8 cellular contexts compared by ENCODE assay signal in genomic region chr2:151999058-151999457, GRCh38.
DNase-seq lines count a peak whose midpoint lies in the region; ATAC-seq and TF ChIP-seq lines count a peak whose summit lies in the region.

No MANE protein-coding gene starts in this region.

- no peak for TF ChIP-seq POLR2A in GM18505 (IDR thresholded peaks at IDR 0.05; ENCODE audit: borderline replicate concordance, extremely low read depth, insufficient read depth, insufficient read length)
- no peak for TF ChIP-seq POLR2A in erythroblast (IDR thresholded peaks at IDR 0.05; ENCODE audit: low read length)

- H3K4me3 ChIP-seq in AG04450 (ENCODE audit: low read depth, low read length) = no peak overlapping the region

- no peaks in the 10 kb centered on the region for H3K9me3 Mint-ChIP-seq in activated CD4-positive, alpha-beta T cell treated with anti-CD3 and anti-CD28 coated beads, Interleukin-2, amount 10 ng/mL, durations not matched to agents 7 days and 5 days
- no peaks in the 10 kb centered on the region for H3K9me3 Mint-ChIP-seq in natural killer cell treated with Interleukin-12 subunit alpha and Interleukin-12 subunit beta and Interleukin-15 and Interleukin-18, amount 100 ng/mL, for 72 hours

- no peak overlapping the region for H3K4me3 Mint-ChIP-seq in activated CD4-positive, alpha-beta T cell treated with anti-CD3 and anti-CD28 coated beads, Interleukin-2, amount 10 ng/mL, durations not matched to agents 7 days and 5 days
- no peak overlapping the region for H3K4me3 Mint-ChIP-seq in natural killer cell treated with Interleukin-12 subunit alpha and Interleukin-12 subunit beta and Interleukin-15 and Interleukin-18, amount 100 ng/mL, for 72 hours

- ATAC-seq in GM18505 (IDR thresholded peaks at IDR 0.05; ENCODE audit: unreplicated experiment) = peak; percentile 59
- ATAC-seq in HG03095 (IDR thresholded peaks at IDR 0.05; ENCODE audit: unreplicated experiment) = peak; percentile 69
- peak; percentile 66 to 78 for ATAC-seq in natural killer cell treated with Interleukin-12 subunit alpha and Interleukin-12 subunit beta and Interleukin-15 and Interleukin-18, amount 100 ng/mL, for 72 hours
- no peak for ATAC-seq in GM18519 (IDR thresholded peaks at IDR 0.05; ENCODE audit: low FRiP score, unreplicated experiment)

- TF ChIP-seq CTCF in AG04450 (IDR thresholded peaks at IDR 0.05; ENCODE audit: low read depth, low read length) = peak; percentile 75

- no peak overlapping the region for H3K27ac ChIP-seq in AG04450 (ENCODE audit: low read depth, low read length)

- DNase-seq in AG04450 (ENCODE audit: low read depth, low spot score) = no peak
- peak; percentile 48 for DNase-seq in NCI-H460 (ENCODE audit: extremely low read depth, low read depth)
- DNase-seq in activated CD4-positive, alpha-beta T cell treated with anti-CD3 and anti-CD28 coated beads, Interleukin-2, amount 10 ng/mL, durations not matched to agents 7 days and 5 days = peak; percentile 55
- peak; percentile 60 to 70 for DNase-seq in erythroblast (lab: John Stamatoyannopoulos, UW)
- peak; percentile 70 for DNase-seq in natural killer cell treated with Interleukin-12 subunit alpha and Interleukin-12 subunit beta and Interleukin-15 and Interleukin-18, amount 100 ng/mL, for 72 hours (ENCODE audit: low spot score)

- no peaks in the 10 kb centered on the region for H3K4me1 Mint-ChIP-seq in activated CD4-positive, alpha-beta T cell treated with anti-CD3 and anti-CD28 coated beads, Interleukin-2, amount 10 ng/mL, durations not matched to agents 7 days and 5 days
- H3K4me1 Mint-ChIP-seq in natural killer cell treated with Interleukin-12 subunit alpha and Interleukin-12 subunit beta and Interleukin-15 and Interleukin-18, amount 100 ng/mL, for 72 hours (ENCODE audit: low read depth in 2 of 2) = peaks cover under 1 to 1% of the 10 kb centered on the region in 2 donors

- CTCF ChIA-PET in AG04450 (lab: Charles Lee) = interaction anchor here (0.8 to 2.6 kb wide), 8 partner anchors 11 to 113 kb away, joined by 3 to 28 read pairs (median 4); no protein-coding TSS in a partner anchor
- CTCF ChIA-PET in activated CD4-positive, alpha-beta T cell treated with anti-CD3 and anti-CD28 coated beads, Interleukin-2, amount 10 ng/mL, durations not matched to agents 7 days and 5 days (lab: Charles Lee) = interaction anchor here (0.8 to 1.3 kb wide), 7 partner anchors 8 to 457 kb away, joined by 3 to 7 read pairs (median 3); no protein-coding TSS in a partner anchor

- H3K27me3 ChIP-seq in AG04450 (ENCODE audit: control insufficient read depth, insufficient read depth, low read length) = peaks cover 6% of the 10 kb centered on the region

- H3K27me3 Mint-ChIP-seq in activated CD4-positive, alpha-beta T cell treated with anti-CD3 and anti-CD28 coated beads, Interleukin-2, amount 10 ng/mL, durations not matched to agents 7 days and 5 days = no peaks in the 10 kb centered on the region
- H3K27me3 Mint-ChIP-seq in natural killer cell treated with Interleukin-12 subunit alpha and Interleukin-12 subunit beta and Interleukin-15 and Interleukin-18, amount 100 ng/mL, for 72 hours = no peaks in the 10 kb centered on the region

- no peak overlapping the region for H3K27ac Mint-ChIP-seq in activated CD4-positive, alpha-beta T cell treated with anti-CD3 and anti-CD28 coated beads, Interleukin-2, amount 10 ng/mL, durations not matched to agents 7 days and 5 days
- H3K27ac Mint-ChIP-seq in natural killer cell treated with Interleukin-12 subunit alpha and Interleukin-12 subunit beta and Interleukin-15 and Interleukin-18, amount 100 ng/mL, for 72 hours = no peak overlapping the region

- POLR2A ChIA-PET in AG04450 (lab: Yijun Ruan, JAX) = interaction anchor here (1.0 kb wide), 1 partner anchor 25 kb away, joined by 13 read pairs; no protein-coding TSS in a partner anchor
- POLR2A ChIA-PET in activated CD4-positive, alpha-beta T cell treated with anti-CD3 and anti-CD28 coated beads, Interleukin-2, amount 10 ng/mL, durations not matched to agents 7 days and 5 days (lab: Charles Lee) = no interaction called here

- H3K9me3 ChIP-seq in AG04450 (ENCODE audit: control insufficient read depth, insufficient read depth, low read length) = no peaks in the 10 kb centered on the region

- no peaks in the 10 kb centered on the region for H3K36me3 Mint-ChIP-seq in activated CD4-positive, alpha-beta T cell treated with anti-CD3 and anti-CD28 coated beads, Interleukin-2, amount 10 ng/mL, durations not matched to agents 7 days and 5 days (ENCODE audit: low read depth)
- H3K36me3 Mint-ChIP-seq in natural killer cell treated with Interleukin-12 subunit alpha and Interleukin-12 subunit beta and Interleukin-15 and Interleukin-18, amount 100 ng/mL, for 72 hours = no peaks in the 10 kb centered on the region
